Comparison of ENCODE assay signal across 2 cellular contexts in the genomic region with DNA sequence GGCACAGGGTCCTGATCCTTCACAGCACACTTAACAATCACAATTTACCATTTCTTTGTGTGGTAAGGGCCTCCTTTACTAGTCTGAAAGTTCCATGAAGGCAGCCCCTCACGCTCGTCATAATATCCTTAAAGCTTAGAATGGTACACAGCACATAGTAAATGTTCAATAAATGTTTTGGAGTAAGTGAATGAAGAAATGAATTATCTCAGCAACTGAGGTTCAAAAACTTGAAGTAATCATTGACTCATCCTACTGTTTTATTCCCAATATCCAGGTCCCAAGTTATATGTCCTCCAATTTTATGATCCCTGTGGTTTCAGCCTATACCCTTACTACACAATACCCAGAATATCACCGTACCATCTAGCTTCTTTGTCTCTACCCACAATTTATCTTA.
TF ChIP-seq lines count a peak whose summit lies in the region.

No MANE protein-coding gene starts in this region.

TF ChIP-seq in WTC11, 78 proteins besides CTCF, POLR2A, EP300 and RAD21:
- TF ChIP-seq, protein P1, sequence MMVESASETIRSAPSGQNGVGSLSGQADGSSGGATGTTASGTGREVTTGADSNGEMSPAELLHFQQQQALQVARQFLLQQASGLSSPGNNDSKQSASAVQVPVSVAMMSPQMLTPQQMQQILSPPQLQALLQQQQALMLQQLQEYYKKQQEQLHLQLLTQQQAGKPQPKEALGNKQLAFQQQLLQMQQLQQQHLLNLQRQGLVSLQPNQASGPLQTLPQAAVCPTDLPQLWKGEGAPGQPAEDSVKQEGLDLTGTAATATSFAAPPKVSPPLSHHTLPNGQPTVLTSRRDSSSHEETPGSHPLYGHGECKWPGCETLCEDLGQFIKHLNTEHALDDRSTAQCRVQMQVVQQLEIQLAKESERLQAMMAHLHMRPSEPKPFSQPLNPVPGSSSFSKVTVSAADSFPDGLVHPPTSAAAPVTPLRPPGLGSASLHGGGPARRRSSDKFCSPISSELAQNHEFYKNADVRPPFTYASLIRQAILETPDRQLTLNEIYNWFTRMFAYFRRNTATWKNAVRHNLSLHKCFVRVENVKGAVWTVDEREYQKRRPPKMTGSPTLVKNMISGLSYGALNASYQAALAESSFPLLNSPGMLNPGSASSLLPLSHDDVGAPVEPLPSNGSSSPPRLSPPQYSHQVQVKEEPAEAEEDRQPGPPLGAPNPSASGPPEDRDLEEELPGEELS (CRISPR knock-in tag; IDR thresholded peaks at IDR 0.05) = no peak

TF ChIP-seq in SK-N-SH, 30 proteins besides CTCF, POLR2A, EP300 and RAD21:
- TF ChIP-seq MXI1 (IDR thresholded peaks at IDR 0.05; ENCODE audit: low read depth, low read length) (no peak), TCF12 (IDR thresholded peaks at IDR 0.05) (no peak), FOXJ3 (CRISPR knock-in tag; IDR thresholded peaks at IDR 0.05) (no peak)
